8 cellular contexts compared by ENCODE assay signal in the genomic region with DNA sequence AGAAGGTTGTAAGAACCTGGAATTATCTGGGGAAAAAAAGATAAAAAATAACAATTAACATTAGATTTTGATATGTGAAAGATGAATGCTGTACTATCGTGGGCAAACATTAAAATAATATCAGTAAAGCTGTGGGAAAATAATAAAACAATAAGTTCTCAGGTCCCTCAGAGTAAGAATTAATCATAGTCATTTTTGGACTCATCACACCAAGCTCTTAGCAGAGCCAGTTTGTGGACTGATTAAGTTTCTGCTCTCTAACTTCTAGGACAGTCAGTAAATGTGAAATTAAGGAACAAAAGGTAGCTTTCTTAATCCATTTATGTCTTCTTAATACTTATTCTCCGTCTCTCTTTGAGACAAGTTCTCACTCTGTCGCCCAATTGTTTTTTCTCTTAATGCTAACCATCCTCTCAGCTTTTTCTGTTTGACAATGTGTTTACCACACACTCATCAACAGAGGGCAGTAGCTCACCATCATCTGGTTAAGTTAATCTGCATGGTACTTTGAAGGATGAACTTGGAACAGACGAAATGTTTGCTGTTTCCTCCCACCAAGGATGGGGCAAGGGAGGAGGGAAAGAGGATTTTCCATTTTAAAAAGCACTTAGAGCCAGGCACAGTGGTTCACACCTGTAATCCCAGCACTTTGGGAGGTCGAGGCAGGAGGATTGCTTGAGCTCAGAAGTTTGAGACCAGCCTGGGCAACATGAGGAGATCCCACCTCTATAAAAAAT. TPM values are rescaled to one million over a fixed set of nuclear protein-coding genes. Genes with fewer than 3 reads are reported as not detected.
DNase-seq lines count a peak whose midpoint lies in the region; ATAC-seq, FAIRE-seq and TF ChIP-seq lines count a peak whose summit lies in the region.

No MANE protein-coding gene starts in this region.

- H3K27me3 Mint-ChIP-seq in mesothelial cell of epicardium (ENCODE audit: low read depth) = peaks cover 50% of the 10 kb centered on the region

- no peaks in the 10 kb centered on the region for H3K9me3 Mint-ChIP-seq in mesothelial cell of epicardium

- H3K4me3 Mint-ChIP-seq in mesothelial cell of epicardium = no peak overlapping the region

- DNase-seq in D721Med (ENCODE audit: insufficient read length, low spot score) (peak; percentile 47), NCI-H2171 (lab: John Stamatoyannopoulos, UW) (peak; percentile 37), WERI-Rb-1 (peak; percentile 42), mesothelial cell of epicardium (ENCODE audit: low spot score in 2 of 2, unreplicated experiment in 2 of 2) (no peak), transverse colon (peak; percentile 22)

- H3K27me3 ChIP-seq in WERI-Rb-1 (ENCODE audit: insufficient read depth, low read depth, severe bottlenecking) = peaks cover 38% of the 10 kb centered on the region
- peaks cover 9% of the 10 kb centered on the region for H3K27me3 ChIP-seq in transverse colon

- H3K4me1 ChIP-seq in transverse colon = peaks cover 0 to 11% (median 6%) of the 10 kb centered on the region in 4 donors

- no peak for TF ChIP-seq POLR2A in transverse colon (IDR thresholded peaks at IDR 0.05)

- no peak overlapping the region for H3K4me3 ChIP-seq in WERI-Rb-1 (ENCODE audit: low read depth, low read length)
- no peak overlapping the region for H3K4me3 ChIP-seq in transverse colon

- in situ Hi-C loops in transverse colon (cut with MboI; ENCODE audit: low pct_ligation_motif_present in 1 of 4, low pct_unique_long_range_greater_than_20kb in 1 of 4, low sequenced_read_pairs in 3 of 4) = loop anchor here (10.0 to 25.0 kb wide), 3 partner anchors 583 to 608 kb away; no protein-coding TSS in a partner anchor

- peak; percentile 81 for ATAC-seq in GM19043 (IDR thresholded peaks at IDR 0.05; ENCODE audit: low read depth, unreplicated experiment)
- ATAC-seq in HG03139 (IDR thresholded peaks at IDR 0.05; ENCODE audit: unreplicated experiment) = peak; percentile 67

- peak; percentile 77 for FAIRE-seq in D721Med (lab: Jason Lieb, UNC)
- FAIRE-seq in endometrium (lab: Jason Lieb, UNC) = peak; percentile 84

- intact Hi-C loops in transverse colon (cut with DNase I; ENCODE audit: low total_unique reads) = loop anchor here (5.0 kb wide), 1 partner anchor 588 kb away; no protein-coding TSS in a partner anchor

- H3K27ac ChIP-seq in WERI-Rb-1 (no peak overlapping the region), transverse colon (no peak overlapping the region)

- 7 to 11% methylated on average over 5 of the region's 5 CpGs for WGBS in transverse colon (ENCODE audit: low coverage in 1 of 2), 2 donors

- H3K27ac Mint-ChIP-seq in mesothelial cell of epicardium = no peak overlapping the region

- H3K9me3 ChIP-seq in WERI-Rb-1 (ENCODE audit: severe bottlenecking) = no peaks in the 10 kb centered on the region
- no peaks in the 10 kb centered on the region for H3K9me3 ChIP-seq in transverse colon

- no peak for TF ChIP-seq EP300 in transverse colon (IDR thresholded peaks at IDR 0.05; ENCODE audit: low read depth)

- H3K36me3 ChIP-seq in WERI-Rb-1 (no peaks in the 10 kb centered on the region), transverse colon (no peaks in the 10 kb centered on the region)

- TF ChIP-seq CTCF in D721Med (IDR thresholded peaks at IDR 0.05; ENCODE audit: insufficient read depth, missing control alignments) = peak; percentile 98
- peak; percentile 67 for TF ChIP-seq CTCF in WERI-Rb-1 (IDR thresholded peaks at IDR 0.05; ENCODE audit: low read depth, low read length)
- TF ChIP-seq CTCF in mesothelial cell of epicardium (IDR thresholded peaks at IDR 0.05; ENCODE audit: unreplicated experiment) = peak; percentile 19
- peak; percentile 62 to 85 (median 67) for TF ChIP-seq CTCF in transverse colon (IDR thresholded peaks at IDR 0.05)

- H3K4me1 Mint-ChIP-seq in mesothelial cell of epicardium = peaks cover 8% of the 10 kb centered on the region

- H3K36me3 Mint-ChIP-seq in mesothelial cell of epicardium = no peaks in the 10 kb centered on the region

RNA-seq across cellular contexts. Expression of a gene that starts 5.3 kb away (rescaled TPM):
- total RNA-seq in mesothelial cell of epicardium (23.9 to 24.6 TPM (median 24.0 TPM) in 3 replicates), transverse colon (10 to 100 TPM; 10.1 to 34.5 (median 27.3) TPM)

Comparison
In these comparisons a context has a peak if more than half of its experiments do, and no peak if none do; other contexts are left out.
1. DNase-seq: peak in D721Med (single experiment), NCI-H2171 (single experiment), WERI-Rb-1 (single experiment) and transverse colon (single experiment); none in mesothelial cell of epicardium (0 of 2).
2. CTCF ChIP-seq: peak in every context shown above with its lines; median percentile 98 in D721Med; 67 in WERI-Rb-1; 67 in transverse colon; 19 in mesothelial cell of epicardium.